ENCODE assay signal across 22 cellular contexts in the genomic region with DNA sequence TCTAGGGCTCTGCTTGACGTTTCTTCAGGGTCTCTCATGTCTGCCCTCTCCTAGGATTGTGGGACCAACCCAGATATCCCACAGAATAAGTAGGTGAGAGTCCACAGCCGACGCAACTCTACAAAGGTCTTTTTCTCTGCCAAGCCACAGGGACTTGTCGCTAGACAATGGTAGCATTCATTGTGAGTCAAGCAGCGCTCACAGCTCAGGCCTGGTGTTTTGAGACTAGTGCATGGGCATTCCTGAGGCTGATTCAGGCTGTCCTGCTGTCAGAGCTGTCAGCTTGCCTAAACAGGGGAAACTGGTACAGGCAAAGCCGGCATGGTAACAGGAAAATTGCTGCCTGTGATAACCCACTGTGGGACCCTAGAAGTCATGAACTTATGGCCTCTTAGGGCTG.
"Had no signal": no experiment of that assay in that cellular context is flagged by ENCODE, and none has a peak within 500 bp of the region (broad histone marks: within the 10 kb centered on the region; RNA-seq: fewer than 3 reads in every experiment).

No MANE protein-coding gene starts in this region.

- ATAC-seq: activated T-helper 17 cell treated with anti-CD3 and anti-CD28 coated beads, Interleukin-2, amount 50 U/mL, for 72 hours; T-helper 17 cell had no signal

- H3K27me3 ChIP-seq: brain microvascular endothelial cell, Peyer's patch had no signal

- H3K9me3 ChIP-seq: Peyer's patch had no signal

- DNase-seq: activated CD4-positive, alpha-beta memory T cell treated with anti-CD3 and anti-CD28 coated beads, Interleukin-2, amount 10 ng/mL, durations not matched to agents 7 days and 5 days; activated CD4-positive, alpha-beta T cell treated with anti-CD3 and anti-CD28 coated beads, Interleukin-2, amount 50 U/mL, for 1 hour; activated CD4-positive, CD25-positive, alpha-beta regulatory T cell; activated gamma-delta T cell; activated naive CD4-positive, alpha-beta T cell treated with anti-CD3 and anti-CD28 coated beads for 36 hours; activated T-cell treated with anti-CD3 and anti-CD28 coated beads for 4 hours; activated T-cell treated with anti-CD3 and anti-CD28 coated beads, Interleukin-2, amount 50 U/mL, for 48 hours; brain microvascular endothelial cell; Kasumi-1; KBM-7; NCI-H1048; NCI-H146; NCI-H187 treated with DMSO at 0.1 percent for 48 hours; NCI-H2081 treated with DMSO at 0.1 percent for 48 hours; NCI-H446; NCI-H524; Peyer's patch; SHP77; T-helper 17 cell; T-helper 9 cell had no signal

- H3K36me3 ChIP-seq: brain microvascular endothelial cell, Peyer's patch had no signal

- H3K4me3 ChIP-seq: Peyer's patch had no signal

- H3K27ac ChIP-seq: brain microvascular endothelial cell, Peyer's patch, VCaP had no signal
